In the genomic region with DNA sequence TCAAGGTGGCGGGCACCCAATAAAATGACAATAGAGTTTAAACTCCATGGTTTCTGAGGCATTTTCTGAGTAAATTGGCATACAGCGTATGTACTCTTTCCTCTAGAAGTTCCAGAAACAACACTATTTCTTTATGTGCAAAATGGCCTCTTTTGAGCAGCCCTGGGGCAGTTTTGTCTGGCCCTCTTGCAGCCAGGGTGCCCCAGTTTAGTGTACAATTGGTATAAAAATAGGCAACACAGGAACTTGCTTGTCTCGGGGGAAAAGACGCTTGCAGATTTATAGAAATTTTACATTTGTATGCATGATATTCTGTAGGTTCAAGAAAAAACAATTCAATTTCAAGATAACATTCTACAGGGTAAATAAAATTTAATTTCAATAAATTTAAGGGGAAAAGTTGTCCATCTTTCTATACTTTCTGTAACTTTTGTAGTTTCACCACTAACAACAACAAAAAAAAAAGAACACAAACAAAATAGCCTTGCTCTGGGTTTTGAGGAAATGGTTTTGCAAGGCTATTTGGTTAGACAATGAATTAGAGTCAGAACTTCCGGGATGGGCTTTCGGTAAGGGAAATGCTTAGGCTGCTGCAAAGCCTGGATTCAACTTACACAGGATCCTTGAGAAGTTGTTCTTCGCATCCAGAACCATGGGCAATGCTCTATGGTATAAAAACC, we compare ENCODE assay signal across 8 cellular contexts. TPM values are rescaled to one million over a fixed set of nuclear protein-coding genes. Genes with fewer than 3 reads are reported as not detected.
DNase-seq lines count a peak whose midpoint lies in the region; ATAC-seq and TF ChIP-seq lines count a peak whose summit lies in the region.

No MANE protein-coding gene starts in this region.

- CTCF ChIA-PET in A673 (lab: Charles Lee): no interaction called here

- TF ChIP-seq CTCF in A673 (conservative IDR thresholded peaks at IDR 0.05; ENCODE audit: low read depth, low read length): no peak
- no peak for TF ChIP-seq CTCF in ascending aorta (IDR thresholded peaks at IDR 0.05)
- no peak for TF ChIP-seq CTCF in omental fat pad (IDR thresholded peaks at IDR 0.05)

- H3K36me3 ChIP-seq in A673 (ENCODE audit: insufficient read depth, low read length, poor library complexity, severe bottlenecking) (no peaks in the 10 kb centered on the region), ascending aorta (no peaks in the 10 kb centered on the region)

- H3K9me3 ChIP-seq in A673 (ENCODE audit: low read depth, low read length, poor library complexity, severe bottlenecking): no peaks in the 10 kb centered on the region
- no peaks in the 10 kb centered on the region for H3K9me3 ChIP-seq in ascending aorta

- BruUV-seq in A673 (replicated peaks; lab: Mats Ljungman, UMichigan): no TSS peak

- no peaks in the 10 kb centered on the region for H3K27me3 ChIP-seq in A673 (replicated peaks; ENCODE audit: insufficient read depth, low read depth, low read length, poor library complexity)
- H3K27me3 ChIP-seq in ascending aorta: no peaks in the 10 kb centered on the region

- peak overlapping the region; percentile 5 for H3K4me3 ChIP-seq in A673 (ENCODE audit: low read depth, low read length, poor library complexity, severe bottlenecking)
- no peak overlapping the region for H3K4me3 ChIP-seq in ascending aorta

- peak; percentile 69 for DNase-seq in A673 (ENCODE audit: low spot score)
- DNase-seq in ascending aorta (ENCODE audit: low spot score in 2 of 2): no peak
- DNase-seq in AG08396 (ENCODE audit: low spot score): no peak
- DNase-seq in NCI-H2029 (lab: John Stamatoyannopoulos, UW): no peak
- DNase-seq in omental fat pad (ENCODE audit: low spot score): no peak

- H3K27ac ChIP-seq in A673 (ENCODE audit: low read depth, low read length, poor library complexity, severe bottlenecking) (peak overlapping the region; percentile 32), ascending aorta (peak overlapping the region; percentile 32 to 50)

- intact Hi-C loops in A673 (cut with micrococcal nuclease; ENCODE audit: unreplicated experiment): no loop called here
- intact Hi-C loops in ascending aorta (cut with DNase I): no loop called here

- ATAC-seq in GM18909 (IDR thresholded peaks at IDR 0.05; ENCODE audit: poor library complexity, unreplicated experiment): peak; percentile 46
- ATAC-seq in HG03159 (IDR thresholded peaks at IDR 0.05; ENCODE audit: unreplicated experiment): peak; percentile 38
- no peak for ATAC-seq in omental fat pad (ENCODE audit: low FRiP score)
- ATAC-seq in esophagus mucosa: no peak

- POLR2A ChIA-PET in A673 (lab: Charles Lee; ENCODE audit: low non-redundant PET): interaction anchor here (0.6 kb wide), 1 partner anchor 74 kb away, joined by 16 read pairs; no protein-coding TSS in a partner anchor

- H3K4me1 ChIP-seq in A673 (ENCODE audit: insufficient read depth, low read length, poor library complexity, severe bottlenecking) (peaks cover 78% of the 10 kb centered on the region), ascending aorta (peaks cover 12 to 56% of the 10 kb centered on the region in 2 donors)

RNA-seq across cellular contexts. Expression of a gene that starts 45.3 kb away (rescaled TPM):
- total RNA-seq in A673 (2021) (25.3 and 26.9 TPM in 2 replicates), ascending aorta (45.4 TPM), omental fat pad (10 to 100 TPM in 3 of 4 donors, 1 to 10 TPM in 1; 9.7 to 43.7 (median 16.5) TPM), esophagus mucosa (7.0 TPM)

Comparison
In these comparisons a context has a peak if more than half of its experiments do, and no peak if none do; other contexts are left out.
1. ATAC-seq: peak in GM18909 (single experiment) and HG03159 (single experiment); none in omental fat pad (single experiment) and esophagus mucosa (single experiment).